ENCODE assay signal across 25 cellular contexts in genomic region chr9:114341152-114341830, GRCh38. TPM values are rescaled to one million over a fixed set of nuclear protein-coding genes. Genes with fewer than 3 reads are reported as not detected.
A peak's percentile ranks its signal among the peaks of the same experiment; 100 is the strongest.
DNase-seq lines count a peak whose midpoint lies in the region; ATAC-seq, FAIRE-seq and TF ChIP-seq lines count a peak whose summit lies in the region.
"Had no signal": no experiment of that assay in that cellular context is flagged by ENCODE, and none has a peak within 500 bp of the region (broad histone marks: within the 10 kb centered on the region; RNA-seq: fewer than 3 reads in every experiment).

No MANE protein-coding gene starts in this region.

- H3K27me3 ChIP-seq in heart right ventricle (no peaks in the 10 kb centered on the region), thymus (ENCODE audit: control insufficient read depth, insufficient read depth) (no peaks in the 10 kb centered on the region)
- H3K27me3 ChIP-seq: SJCRH30, suprapubic skin had no signal

- peaks cover 6% of the 10 kb centered on the region for H3K4me1 Mint-ChIP-seq in activated T-helper 1 cell treated with anti-CD3 and anti-CD28 coated beads, Interleukin-12 subunit alpha, Interleukin-12 subunit beta, Interleukin-2, Interleukin-4 antibody, amounts not matched to agents 30 ng/mL and 10 ng/mL and 1 ng/mL, durations not matched to agents 14 hours and 24 hours and 36 hours (ENCODE audit: low read depth)
- H3K4me1 Mint-ChIP-seq in immature natural killer cell: peaks cover 21 to 34% of the 10 kb centered on the region in 2 donors

- H3K36me3 Mint-ChIP-seq in activated T-helper 1 cell treated with anti-CD3 and anti-CD28 coated beads, Interleukin-12 subunit alpha, Interleukin-12 subunit beta, Interleukin-2, Interleukin-4 antibody, amounts not matched to agents 30 ng/mL and 10 ng/mL and 1 ng/mL, durations not matched to agents 14 hours and 24 hours and 36 hours (ENCODE audit: low read depth): peaks cover 74% of the 10 kb centered on the region
- peaks cover 32 to 79% (median 40%) of the 10 kb centered on the region in 3 donors for H3K36me3 Mint-ChIP-seq in immature natural killer cell

- ATAC-seq in Right ventricle myocardium inferior (no peak), heart right ventricle (no peak)
- ATAC-seq: activated CD4-positive, CD25-positive, alpha-beta regulatory T cell treated with anti-CD3 and anti-CD28 coated beads, Interleukin-2, amount 50 U/mL, for 24 hours had no signal

- CTCF ChIA-PET in HEK293T (lab: Yijun Ruan, JAX): no interaction called here

- H3K4me1 ChIP-seq in heart right ventricle (peaks cover 0 to 9% (median 0%) of the 10 kb centered on the region in 9 donors), thymus (ENCODE audit: control insufficient read depth, insufficient read depth, low read length) (no peaks in the 10 kb centered on the region)
- H3K4me1 ChIP-seq: SJCRH30, suprapubic skin had no signal

- H3K9me3 Mint-ChIP-seq in activated T-helper 1 cell treated with anti-CD3 and anti-CD28 coated beads, Interleukin-12 subunit alpha, Interleukin-12 subunit beta, Interleukin-2, Interleukin-4 antibody, amounts not matched to agents 30 ng/mL and 10 ng/mL and 1 ng/mL, durations not matched to agents 14 hours and 24 hours and 36 hours: no peaks in the 10 kb centered on the region
- no peaks in the 10 kb centered on the region for H3K9me3 Mint-ChIP-seq in immature natural killer cell
- H3K9me3 Mint-ChIP-seq: CD4-positive, CD25-positive, alpha-beta regulatory T cell; HFFc6 had no signal

- peak overlapping the region; percentile 75 for H3K27ac Mint-ChIP-seq in activated T-helper 1 cell treated with anti-CD3 and anti-CD28 coated beads, Interleukin-12 subunit alpha, Interleukin-12 subunit beta, Interleukin-2, Interleukin-4 antibody, amounts not matched to agents 30 ng/mL and 10 ng/mL and 1 ng/mL, durations not matched to agents 14 hours and 24 hours and 36 hours
- peak overlapping the region; percentile 46 to 94 (median 86) for H3K27ac Mint-ChIP-seq in immature natural killer cell

- H3K36me3 ChIP-seq in heart right ventricle: peaks cover 0 to 100% (median 20%) of the 10 kb centered on the region in 9 donors
- peaks cover 99% of the 10 kb centered on the region for H3K36me3 ChIP-seq in thymus (ENCODE audit: control insufficient read depth, insufficient read depth)
- H3K36me3 ChIP-seq: SJCRH30 had no signal

- H3K4me3 ChIP-seq in heart right ventricle: no peak overlapping the region
- H3K4me3 ChIP-seq in thymus (ENCODE audit: low read length): no peak overlapping the region
- H3K4me3 ChIP-seq: SJCRH30, smooth muscle cell, suprapubic skin had no signal

- no peak overlapping the region for H3K4me3 Mint-ChIP-seq in activated T-helper 1 cell treated with anti-CD3 and anti-CD28 coated beads, Interleukin-12 subunit alpha, Interleukin-12 subunit beta, Interleukin-2, Interleukin-4 antibody, amounts not matched to agents 30 ng/mL and 10 ng/mL and 1 ng/mL, durations not matched to agents 14 hours and 24 hours and 36 hours
- peak overlapping the region in 1 of 5 donors; percentile 0 for H3K4me3 Mint-ChIP-seq in immature natural killer cell
- H3K4me3 Mint-ChIP-seq: HFFc6 had no signal

- peak overlapping the region in 1 of 10 donors; percentile 20 for H3K27ac ChIP-seq in heart right ventricle
- H3K27ac ChIP-seq in thymus (ENCODE audit: low read depth): peak overlapping the region; percentile 15
- H3K27ac ChIP-seq: SJCRH30, suprapubic skin had no signal

- peak; percentile 57 for DNase-seq in Right ventricle myocardium inferior (ENCODE audit: missing footprints)
- DNase-seq in heart right ventricle: no peak
- DNase-seq in activated T-helper 1 cell treated with anti-CD3 and anti-CD28 coated beads, Interleukin-12 subunit alpha, Interleukin-12 subunit beta, Interleukin-2, Interleukin-4 antibody, amounts not matched to agents 30 ng/mL and 10 ng/mL and 1 ng/mL, durations not matched to agents 14 hours and 24 hours and 36 hours (ENCODE audit: low spot score): no peak
- DNase-seq in immature natural killer cell: no peak
- DNase-seq in SHP77 treated with DMSO at 0.1 percent for 48 hours (lab: John Stamatoyannopoulos, UW): no peak
- no peak for DNase-seq in GM12892 (ENCODE audit: insufficient read length)
- DNase-seq in HEK293T (ENCODE audit: extremely low spot score): no peak
- DNase-seq: CD4-positive, CD25-positive, alpha-beta regulatory T cell; DMS79; foreskin melanocyte; HFFc6; hypothalamus; KBM-7; NCI-H1694 treated with DMSO at 0.1 percent for 48 hours; SJCRH30; stimulated activated CD4-positive, alpha-beta T cell treated with anti-CD3 and anti-CD28 coated beads, Interleukin-4, amount 100 ng/mL, for 4 hours had no signal

- WGBS in heart right ventricle, 2 donors: 88 to 95% methylated on average over 12 of the region's 12 CpGs
- WGBS in thymus: 96% methylated on average over 12 of the region's 12 CpGs

- TF ChIP-seq POLR2A in GM12892 (IDR thresholded peaks at IDR 0.05; ENCODE audit: low read depth, low read length): no peak

- TF ChIP-seq CTCF in heart right ventricle (IDR thresholded peaks at IDR 0.05): no peak

- POLR2A ChIA-PET in HEK293T (lab: Yijun Ruan, JAX): no interaction called here

- H3K9me3 ChIP-seq in heart right ventricle (no peaks in the 10 kb centered on the region), thymus (ENCODE audit: control insufficient read depth) (no peaks in the 10 kb centered on the region)
- H3K9me3 ChIP-seq: SJCRH30, suprapubic skin had no signal

- no peaks in the 10 kb centered on the region for H3K27me3 Mint-ChIP-seq in activated T-helper 1 cell treated with anti-CD3 and anti-CD28 coated beads, Interleukin-12 subunit alpha, Interleukin-12 subunit beta, Interleukin-2, Interleukin-4 antibody, amounts not matched to agents 30 ng/mL and 10 ng/mL and 1 ng/mL, durations not matched to agents 14 hours and 24 hours and 36 hours (ENCODE audit: insufficient read depth)
- H3K27me3 Mint-ChIP-seq in immature natural killer cell (ENCODE audit: low read depth in 3 of 3): peaks cover 3 to 22% (median 22%) of the 10 kb centered on the region in 3 donors

- intact Hi-C loops in Right ventricle myocardium inferior (cut with DNase I) (no loop called here), heart right ventricle (cut with DNase I) (loop anchor here in 1 of 10 donors (5.0 kb wide), 2 partner anchors 36 to 311 kb away; no protein-coding TSS in a partner anchor)
- intact Hi-C loops in activated T-helper 1 cell treated with anti-CD3 and anti-CD28 coated beads, Interleukin-12 subunit alpha, Interleukin-12 subunit beta, Interleukin-2, Interleukin-4 antibody, amounts not matched to agents 30 ng/mL and 10 ng/mL and 1 ng/mL, durations not matched to agents 14 hours and 24 hours and 36 hours (cut with micrococcal nuclease): no loop called here

- no peak for FAIRE-seq in GM12892 (lab: Jason Lieb, UNC)

TF ChIP-seq in HEK293T, 16 proteins besides CTCF, POLR2A, EP300 and RAD21 (continues in another document):
- no peak for TF ChIP-seq BHLHE40 (IDR thresholded peaks at IDR 0.05; ENCODE audit: borderline replicate concordance)
- TF ChIP-seq FOXM1 (IDR thresholded peaks at IDR 0.05; ENCODE audit: borderline replicate concordance): no peak
- TF ChIP-seq FOXA1 (IDR thresholded peaks at IDR 0.05): no peak
- TF ChIP-seq ELF4 (IDR thresholded peaks at IDR 0.05): no peak
- no peak for TF ChIP-seq ZNF384 (IDR thresholded peaks at IDR 0.05)
- no peak for TF ChIP-seq SUZ12 (IDR thresholded peaks at IDR 0.05)
- TF ChIP-seq HDGF (IDR thresholded peaks at IDR 0.05; ENCODE audit: borderline replicate concordance): no peak
- no peak for TF ChIP-seq NFRKB (IDR thresholded peaks at IDR 0.05)
- TF ChIP-seq PKNOX1 (IDR thresholded peaks at IDR 0.05): no peak
- TF ChIP-seq CTBP1 (IDR thresholded peaks at IDR 0.05; ENCODE audit: borderline replicate concordance): no peak
- TF ChIP-seq LEF1 (IDR thresholded peaks at IDR 0.05; ENCODE audit: borderline replicate concordance): no peak
- no peak for TF ChIP-seq FOXK2 (IDR thresholded peaks at IDR 0.05)
- no peak for TF ChIP-seq L3MBTL2 (conservative IDR thresholded peaks at IDR 0.05)
- TF ChIP-seq ARNT (IDR thresholded peaks at IDR 0.05): no peak
- no peak for TF ChIP-seq TARDBP (IDR thresholded peaks at IDR 0.05)

RNA-seq across cellular contexts. Expression of gene ORM2, which starts 11.6 kb away (rescaled TPM):
- not detected for total RNA-seq in Right ventricle myocardium inferior
- not detected for total RNA-seq in heart right ventricle
- under 1 TPM in 1 of 2 donors, not detected in 1; 0.44 TPM for polyA plus RNA-seq in heart right ventricle
- not detected in 2 replicates for total RNA-seq in activated T-helper 1 cell treated with anti-CD3 and anti-CD28 coated beads, Interleukin-12 subunit alpha, Interleukin-12 subunit beta, Interleukin-2, Interleukin-4 antibody, amounts not matched to agents 30 ng/mL and 10 ng/mL and 1 ng/mL, durations not matched to agents 14 hours and 24 hours and 36 hours
- not detected for polyA plus RNA-seq in immature natural killer cell
- 1.1 TPM for polyA plus RNA-seq in thymus
- polyA plus RNA-seq in GM12892 (2012; ENCODE audit: missing spikeins): not detected
- total RNA-seq: CD4-positive, CD25-positive, alpha-beta regulatory T cell; dermis microvascular lymphatic vessel endothelial cell; epithelial cell of proximal tubule; HFFc6; pulmonary artery endothelial cell; SJCRH30; smooth muscle cell; T-helper 2 cell treated with Interferon-gamma antibody and Interleukin-4, amounts not matched to agents 100 ng/mL and 5 ng/mL, for 36 hours had no signal
- polyA plus RNA-seq: CD4-positive, CD25-positive, alpha-beta regulatory T cell; neural cell; smooth muscle cell had no signal

RNA-seq across cellular contexts. Expression of gene ORM1, which starts 18.4 kb away (rescaled TPM):
- total RNA-seq in Right ventricle myocardium inferior (0.51 TPM), heart right ventricle (under 1 TPM in 3 of 10 donors, not detected in 7; 0.37 to 0.70 (median 0.55) TPM)
- polyA plus RNA-seq in heart right ventricle (under 1 TPM; 0.13 to 0.59 TPM), immature natural killer cell (not detected), thymus (3.4 TPM)
- not detected in 2 replicates for total RNA-seq in activated T-helper 1 cell treated with anti-CD3 and anti-CD28 coated beads, Interleukin-12 subunit alpha, Interleukin-12 subunit beta, Interleukin-2, Interleukin-4 antibody, amounts not matched to agents 30 ng/mL and 10 ng/mL and 1 ng/mL, durations not matched to agents 14 hours and 24 hours and 36 hours
- polyA plus RNA-seq in GM12892 (2012; ENCODE audit: missing spikeins): not detected
- total RNA-seq: CD4-positive, CD25-positive, alpha-beta regulatory T cell; dermis microvascular lymphatic vessel endothelial cell; epithelial cell of proximal tubule; HFFc6; pulmonary artery endothelial cell; SJCRH30; smooth muscle cell; T-helper 2 cell treated with Interferon-gamma antibody and Interleukin-4, amounts not matched to agents 100 ng/mL and 5 ng/mL, for 36 hours had no signal
- polyA plus RNA-seq: CD4-positive, CD25-positive, alpha-beta regulatory T cell; neural cell had no signal

RNA-seq across cellular contexts. Expression of gene AKNA, which starts 46.5 kb away (rescaled TPM):
- total RNA-seq in Right ventricle myocardium inferior (7.1 TPM), heart right ventricle (10 to 100 TPM in 1 of 10 donors, 1 to 10 TPM in 9; 2.7 to 20.5 (median 4.6) TPM)
- polyA plus RNA-seq in heart right ventricle (1 to 10 TPM; 3.7 to 7.1 TPM), immature natural killer cell (10 to 100 TPM in 2 of 3 donors, 1 to 10 TPM in 1; 4.0 to 56.3 (median 13.8) TPM), thymus (162 TPM)
- total RNA-seq in activated T-helper 1 cell treated with anti-CD3 and anti-CD28 coated beads, Interleukin-12 subunit alpha, Interleukin-12 subunit beta, Interleukin-2, Interleukin-4 antibody, amounts not matched to agents 30 ng/mL and 10 ng/mL and 1 ng/mL, durations not matched to agents 14 hours and 24 hours and 36 hours: 178 and 182 TPM in 2 replicates
- polyA plus RNA-seq in GM12892 (2012; ENCODE audit: missing spikeins): 28.3 TPM
